1 cellular context compared by ENCODE assay signal in the genomic region with DNA sequence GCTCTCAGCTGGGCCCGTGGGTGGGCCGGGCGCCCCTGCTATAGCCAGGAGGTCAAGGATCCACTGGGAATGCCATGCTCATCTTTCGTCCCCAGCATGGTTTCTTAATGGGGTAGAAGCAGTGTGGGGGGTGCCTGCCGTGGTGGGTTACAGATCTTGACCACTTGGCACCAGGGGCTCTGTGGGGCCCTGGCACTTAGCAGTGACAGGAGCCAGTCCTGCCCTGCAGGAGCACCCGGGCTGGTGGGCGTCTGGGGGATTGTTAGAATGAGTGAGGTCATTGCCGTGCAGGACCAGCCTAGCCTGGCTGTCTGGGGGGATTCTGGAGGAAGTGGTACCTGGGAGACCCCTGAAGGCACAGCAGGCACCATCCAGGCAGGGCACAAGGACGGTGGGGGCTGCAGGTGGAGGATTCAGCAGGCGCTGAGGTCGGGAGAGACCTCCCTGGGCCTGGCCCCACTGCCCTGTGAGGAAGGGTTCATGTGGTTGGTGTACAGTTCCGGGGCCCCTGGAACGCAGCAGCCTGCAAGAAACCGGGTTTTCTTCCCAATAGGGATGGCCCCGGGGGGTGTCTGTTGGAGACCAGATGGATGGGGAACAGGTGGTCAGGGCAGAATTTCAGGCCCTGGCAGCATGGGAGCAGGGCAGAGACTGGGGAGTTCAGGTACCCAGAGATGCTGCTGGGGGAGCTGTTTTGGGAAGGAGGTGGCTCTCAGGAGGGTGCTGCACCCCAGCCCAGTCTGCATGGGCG.
TF ChIP-seq lines count a peak whose summit lies in the region.

No MANE protein-coding gene starts in this region.

TF ChIP-seq in HEK293, 187 proteins besides CTCF, POLR2A, EP300 and RAD21 (continued from another document):
- TF ChIP-seq ZFHX2 (tag by site-specific recombination; conservative IDR thresholded peaks at IDR 0.05) (peak; percentile 58), GLIS1 (tag by site-specific recombination; IDR thresholded peaks at IDR 0.05) (peak; percentile 6; the same call in 1 of the 2 replicates), ZNF843 (tag by site-specific recombination; IDR thresholded peaks at IDR 0.05) (no peak), EGR2 (tag by site-specific recombination; IDR thresholded peaks at IDR 0.05; ENCODE audit: low read depth) (peak; percentile 47; the same call in 1 of the 2 replicates), ZBTB20 (tag by site-specific recombination; IDR thresholded peaks at IDR 0.05) (0 out of 2 replicates have a peak, but pooled peaks have one; percentile 37), KLF1 (tag by site-specific recombination; IDR thresholded peaks at IDR 0.05) (no peak), ZNF155 (tag by site-specific recombination; IDR thresholded peaks at IDR 0.05) (no peak)
- TF ChIP-seq, protein P1, sequence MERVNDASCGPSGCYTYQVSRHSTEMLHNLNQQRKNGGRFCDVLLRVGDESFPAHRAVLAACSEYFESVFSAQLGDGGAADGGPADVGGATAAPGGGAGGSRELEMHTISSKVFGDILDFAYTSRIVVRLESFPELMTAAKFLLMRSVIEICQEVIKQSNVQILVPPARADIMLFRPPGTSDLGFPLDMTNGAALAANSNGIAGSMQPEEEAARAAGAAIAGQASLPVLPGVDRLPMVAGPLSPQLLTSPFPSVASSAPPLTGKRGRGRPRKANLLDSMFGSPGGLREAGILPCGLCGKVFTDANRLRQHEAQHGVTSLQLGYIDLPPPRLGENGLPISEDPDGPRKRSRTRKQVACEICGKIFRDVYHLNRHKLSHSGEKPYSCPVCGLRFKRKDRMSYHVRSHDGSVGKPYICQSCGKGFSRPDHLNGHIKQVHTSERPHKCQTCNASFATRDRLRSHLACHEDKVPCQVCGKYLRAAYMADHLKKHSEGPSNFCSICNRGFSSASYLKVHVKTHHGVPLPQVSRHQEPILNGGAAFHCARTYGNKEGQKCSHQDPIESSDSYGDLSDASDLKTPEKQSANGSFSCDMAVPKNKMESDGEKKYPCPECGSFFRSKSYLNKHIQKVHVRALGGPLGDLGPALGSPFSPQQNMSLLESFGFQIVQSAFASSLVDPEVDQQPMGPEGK (tag by site-specific recombination; IDR thresholded peaks at IDR 0.05) = peak; percentile 10; the same call in 1 of the 2 replicates
- TF ChIP-seq, protein P2, sequence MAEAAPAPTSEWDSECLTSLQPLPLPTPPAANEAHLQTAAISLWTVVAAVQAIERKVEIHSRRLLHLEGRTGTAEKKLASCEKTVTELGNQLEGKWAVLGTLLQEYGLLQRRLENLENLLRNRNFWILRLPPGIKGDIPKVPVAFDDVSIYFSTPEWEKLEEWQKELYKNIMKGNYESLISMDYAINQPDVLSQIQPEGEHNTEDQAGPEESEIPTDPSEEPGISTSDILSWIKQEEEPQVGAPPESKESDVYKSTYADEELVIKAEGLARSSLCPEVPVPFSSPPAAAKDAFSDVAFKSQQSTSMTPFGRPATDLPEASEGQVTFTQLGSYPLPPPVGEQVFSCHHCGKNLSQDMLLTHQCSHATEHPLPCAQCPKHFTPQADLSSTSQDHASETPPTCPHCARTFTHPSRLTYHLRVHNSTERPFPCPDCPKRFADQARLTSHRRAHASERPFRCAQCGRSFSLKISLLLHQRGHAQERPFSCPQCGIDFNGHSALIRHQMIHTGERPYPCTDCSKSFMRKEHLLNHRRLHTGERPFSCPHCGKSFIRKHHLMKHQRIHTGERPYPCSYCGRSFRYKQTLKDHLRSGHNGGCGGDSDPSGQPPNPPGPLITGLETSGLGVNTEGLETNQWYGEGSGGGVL (tag by site-specific recombination; IDR thresholded peaks at IDR 0.05) = no peak
